ENCODE assay signal across 10 cellular contexts in genomic region chr22:30574095-30574981, GRCh38. TPM values are rescaled to one million over a fixed set of nuclear protein-coding genes. Genes with fewer than 3 reads are reported as not detected.
DNase-seq lines count a peak whose midpoint lies in the region; ATAC-seq and TF ChIP-seq lines count a peak whose summit lies in the region.
"Had no signal": no experiment of that assay in that cellular context is flagged by ENCODE, and none has a peak within 500 bp of the region (broad histone marks: within the 10 kb centered on the region; RNA-seq: fewer than 3 reads in every experiment).

GAL3ST1 (minus strand) TSS chr22:30574665; CDS start chr22:30557392, 17,273 bp downstream.

- H3K36me3 ChIP-seq in hepatocyte (replicated peaks; ENCODE audit: insufficient read depth, low read depth), result no peaks in the 10 kb centered on the region

- peak; percentile 89 for DNase-seq in Ammon's horn (ENCODE audit: low spot score)
- DNase-seq in NCI-H226, result peak; percentile 19
- peak; percentile 79 for DNase-seq in hepatocyte (ENCODE audit: low spot score)
- no peak for DNase-seq in omental fat pad (ENCODE audit: low spot score)
- no peak for DNase-seq in activated effector memory CD4-positive, alpha-beta T cell treated with Interleukin-2 at 50 U/mL for 16 hours
- no peak for DNase-seq in NCI-H2196 treated with DMSO at 0.1 percent for 48 hours (lab: John Stamatoyannopoulos, UW; ENCODE audit: unreplicated experiment)
- DNase-seq in foreskin keratinocyte, result no peak
- no peak for DNase-seq in RKO (ENCODE audit: low spot score)
- DNase-seq: DMS153 had no signal

- peaks cover 5% of the 10 kb centered on the region for H3K79me2 ChIP-seq in hepatocyte

- no peaks in the 10 kb centered on the region for H3K9me2 ChIP-seq in hepatocyte (replicated peaks; ENCODE audit: insufficient read depth)

- no peak for TF ChIP-seq CTCF in hepatocyte (IDR thresholded peaks at IDR 0.05; ENCODE audit: poor library complexity)
- no peak for TF ChIP-seq CTCF in omental fat pad (IDR thresholded peaks at IDR 0.05)
- TF ChIP-seq CTCF in foreskin keratinocyte (conservative IDR thresholded peaks at IDR 0.05), result no peak

- H3K4me3 ChIP-seq in hepatocyte, result peak within 1 kb of the TSS; percentile 36

- WGBS in hepatocyte (ENCODE audit: low lambda C conversion rate, missing lambda C conversion rate), result 8% methylated on average over 21 of the region's 75 CpGs

- peak within 1 kb of the TSS; percentile 90 for H3K27ac ChIP-seq in hepatocyte
- no peak within 1 kb of the TSS for H3K27ac ChIP-seq in foreskin keratinocyte

- H3K9me3 ChIP-seq in hepatocyte (ENCODE audit: low read depth), result no peaks in the 10 kb centered on the region

- H4K20me1 ChIP-seq in hepatocyte (ENCODE audit: insufficient read depth, poor library complexity, severe bottlenecking), result no peaks in the 10 kb centered on the region

- H3K4me2 ChIP-seq in hepatocyte, result peak within 1 kb of the TSS; percentile 95

- peaks cover 14% of the 10 kb centered on the region for H3K4me1 ChIP-seq in hepatocyte (ENCODE audit: insufficient read depth)
- H3K4me1 ChIP-seq in foreskin keratinocyte, result no peaks in the 10 kb centered on the region

- peak; percentile 16 for ATAC-seq in omental fat pad (ENCODE audit: low FRiP score)
- ATAC-seq in foreskin keratinocyte, result no peak

- peak within 1 kb of the TSS; percentile 22 for H2AFZ ChIP-seq in hepatocyte

- no peaks in the 10 kb centered on the region for H3K27me3 ChIP-seq in hepatocyte
- peaks cover 36% of the 10 kb centered on the region for H3K27me3 ChIP-seq in foreskin keratinocyte

RNA-seq across cellular contexts. Expression of gene GAL3ST1, which starts in this region (rescaled TPM):
- total RNA-seq in hepatocyte (11.4 and 13.0 TPM in 2 replicates), omental fat pad (1 to 10 TPM in 3 of 4 donors, not detected in 1; 1.4 to 2.5 (median 1.8) TPM), foreskin keratinocyte (not detected in 2 replicates)
- polyA plus RNA-seq in hepatocyte (17.1 and 25.5 TPM in 2 replicates), foreskin keratinocyte (not detected in 2 replicates)
- total RNA-seq: LHCN-M2 had no signal

Comparison
In these comparisons a context has a peak if more than half of its experiments do, and no peak if none do; other contexts are left out.
1. RNA of gene GAL3ST1 (polyA plus RNA-seq): 17.1 to 25.5 TPM in hepatocyte; not detected in foreskin keratinocyte; every median in the first group is over 10 times any median in the second.
2. DNase-seq: peak in Ammon's horn (single experiment), NCI-H226 (single experiment) and hepatocyte (single experiment); none in omental fat pad (single experiment), activated effector memory CD4-positive, alpha-beta T cell treated with Interleukin-2 at 50 U/mL for 16 hours (single experiment), NCI-H2196 treated with DMSO at 0.1 percent for 48 hours (single experiment), foreskin keratinocyte (0 of 2) and RKO (single experiment).